8 cellular contexts compared by ENCODE assay signal in genomic region chr14:76267322-76268012, GRCh38.
DNase-seq lines count a peak whose midpoint lies in the region; ATAC-seq and TF ChIP-seq lines count a peak whose summit lies in the region.

No MANE protein-coding gene starts in this region.

- DNase-seq in CD14-positive monocyte (ENCODE audit: low spot score) (no peak), caudate nucleus (lab: John Stamatoyannopoulos, UW) (peak in 36 of 61 donors; percentile 0 to 56 (median 19)), kidney tubule cell (ENCODE audit: low spot score) (peak; percentile 49), NCI-H2081 (lab: John Stamatoyannopoulos, UW) (no peak)
- peak; percentile 3 for DNase-seq in stimulated activated CD4-positive, alpha-beta T cell treated with anti-CD3 and anti-CD28 coated beads, Interleukin-1b, Interleukin-23, amount 100 ng/mL, for 48 hours

- no peak for ATAC-seq in GM18502 (IDR thresholded peaks at IDR 0.05; ENCODE audit: poor library complexity, unreplicated experiment)
- ATAC-seq in HG02840 (IDR thresholded peaks at IDR 0.05; ENCODE audit: low FRiP score, unreplicated experiment) = no peak

- H3K27me3 Mint-ChIP-seq in CD14-positive monocyte (ENCODE audit: low read depth in 3 of 3) = peaks cover 7 to 30% (median 27%) of the 10 kb centered on the region in 3 donors

- H3K9me3 ChIP-seq in HUES6 (ENCODE audit: control insufficient read depth, insufficient read depth, low read depth, low read length) = no peaks in the 10 kb centered on the region

- peaks cover 10% of the 10 kb centered on the region for H3K27me3 ChIP-seq in HUES6 (ENCODE audit: control insufficient read depth, insufficient read depth, low read length)

- H3K9me3 Mint-ChIP-seq in CD14-positive monocyte = peaks cover 0 to 5% (median 3%) of the 10 kb centered on the region in 7 donors

- H3K36me3 Mint-ChIP-seq in CD14-positive monocyte = no peaks in the 10 kb centered on the region

- no peak for TF ChIP-seq CTCF in CD14-positive monocyte (IDR thresholded peaks at IDR 0.05)

- intact Hi-C loops in CD14-positive monocyte (cut with micrococcal nuclease) = no loop called here

- no peak overlapping the region for H3K27ac Mint-ChIP-seq in CD14-positive monocyte

- peaks cover 3% of the 10 kb centered on the region; the same call in 1 of the 2 replicates for H3K4me1 ChIP-seq in HUES6 (ENCODE audit: control insufficient read depth, insufficient read depth, low read length)

- H3K4me3 ChIP-seq in HUES6 (ENCODE audit: low read depth, low read length) = peak overlapping the region; percentile 42

- H3K36me3 ChIP-seq in HUES6 (ENCODE audit: control insufficient read depth, insufficient read depth, low read length) = no peaks in the 10 kb centered on the region

- H3K27ac ChIP-seq in HUES6 (ENCODE audit: low read depth, low read length) (peak overlapping the region; percentile 10; the same call in 1 of the 2 replicates), caudate nucleus (ENCODE audit: low read depth, low read length) (no peak overlapping the region)

- no peak overlapping the region for H3K9ac ChIP-seq in HUES6 (ENCODE audit: low read length)

- H3K4me1 Mint-ChIP-seq in CD14-positive monocyte = peaks cover 8% of the 10 kb centered on the region

- H3K4me3 Mint-ChIP-seq in CD14-positive monocyte = peak overlapping the region; percentile 73 to 87

Comparison
In these comparisons a context has a peak if more than half of its experiments do, and no peak if none do; other contexts are left out.
1. DNase-seq: peak in caudate nucleus (36 of 61), kidney tubule cell (single experiment) and stimulated activated CD4-positive, alpha-beta T cell treated with anti-CD3 and anti-CD28 coated beads, Interleukin-1b, Interleukin-23, amount 100 ng/mL, for 48 hours (single experiment); none in CD14-positive monocyte (single experiment) and NCI-H2081 (0 of 2).